21 cellular contexts compared by ENCODE assay signal in genomic region chr3:5029715-5030114, GRCh38.
"Had no signal": no experiment of that assay in that cellular context is flagged by ENCODE, and none has a peak within 500 bp of the region (broad histone marks: within the 10 kb centered on the region; RNA-seq: fewer than 3 reads in every experiment).

No MANE protein-coding gene starts in this region.

- H3K4me3 ChIP-seq: esophagus squamous epithelium, gastroesophageal sphincter, mucosa of descending colon, psoas muscle, spleen, suprapubic skin, thyroid gland, upper lobe of left lung, uterus had no signal

- H3K4me1 ChIP-seq: psoas muscle, uterus had no signal

- H3K9me3 ChIP-seq: esophagus squamous epithelium, gastroesophageal sphincter, mucosa of descending colon, psoas muscle, spleen, suprapubic skin, thyroid gland, upper lobe of left lung, uterus had no signal

- ATAC-seq: gastroesophageal sphincter; left lobe of liver; mucosa of descending colon; naive thymus-derived CD8-positive, alpha-beta T cell; psoas muscle; sciatic nerve had no signal

- DNase-seq: esophagus squamous epithelium; foreskin fibroblast; glutamatergic neuron; islet precursor cell; mammary epithelial cell; mucosa of descending colon; naive thymus-derived CD8-positive, alpha-beta T cell; psoas muscle; retina; stimulated activated CD4-positive, alpha-beta T cell treated with anti-CD3 and anti-CD28 coated beads, Interleukin-15, amount 100 ng/mL, for 24 hours; stimulated activated CD4-positive, alpha-beta T cell treated with anti-CD3 and anti-CD28 coated beads, Interleukin-1b, Interleukin-23, amount 100 ng/mL, for 48 hours; stimulated activated CD4-positive, alpha-beta T cell treated with anti-CD3 and anti-CD28 coated beads, Interleukin-4, amount 100 ng/mL, for 24 hours; stimulated activated naive CD4-positive, alpha-beta T cell treated with Interleukin-2 at 50 U/mL for 16 hours; thyroid gland; upper lobe of left lung; uterus had no signal

- H3K36me3 Mint-ChIP-seq: naive thymus-derived CD8-positive, alpha-beta T cell had no signal

- H3K9me3 Mint-ChIP-seq: naive thymus-derived CD8-positive, alpha-beta T cell had no signal

- H3K36me3 ChIP-seq: esophagus squamous epithelium, gastroesophageal sphincter, spleen, suprapubic skin, thyroid gland, upper lobe of left lung, uterus had no signal

- H3K27me3 ChIP-seq: esophagus squamous epithelium, gastroesophageal sphincter, spleen, suprapubic skin, thyroid gland, upper lobe of left lung, uterus had no signal

- H3K27ac ChIP-seq: esophagus squamous epithelium, gastroesophageal sphincter, psoas muscle, spleen, suprapubic skin, thyroid gland, upper lobe of left lung, uterus had no signal
